Comparison of ENCODE assay signal across 24 cellular contexts in the genomic region with DNA sequence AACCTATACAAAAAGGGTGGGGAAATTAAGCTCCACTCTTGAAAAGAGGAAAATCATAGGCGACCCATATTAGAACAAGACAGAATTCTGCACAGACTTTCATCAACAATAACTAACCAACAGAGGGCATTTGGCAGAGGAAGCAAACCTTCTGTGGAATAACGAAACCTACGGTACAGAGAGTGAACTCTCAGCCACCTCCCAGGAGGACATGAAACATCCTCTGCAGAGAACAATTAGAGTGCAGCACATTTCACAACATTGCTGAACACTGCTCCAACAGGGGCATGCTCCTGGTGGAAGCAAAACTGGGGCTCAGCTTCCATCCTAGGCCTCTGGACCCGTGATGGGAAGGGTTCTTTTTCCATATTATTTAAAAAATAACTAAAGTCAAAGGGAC.
"Had no signal": no experiment of that assay in that cellular context is flagged by ENCODE, and none has a peak within 500 bp of the region (broad histone marks: within the 10 kb centered on the region; RNA-seq: fewer than 3 reads in every experiment).

No MANE protein-coding gene starts in this region.

- ATAC-seq: natural killer cell; right cardiac atrium; sciatic nerve; stimulated activated naive B cell treated with anti-CD40 and anti-IgM and Interleukin-4, amounts not matched to agents 10 μg/mL and 1 μg/mL and 100 μg/mL, for 72 hours; stimulated activated naive CD8-positive, alpha-beta T cell treated with anti-CD3 and anti-CD28 coated beads, Interleukin-15, Interleukin-2, amounts not matched to agents 100 U/mL and 50 U/mL, for 24 hours; upper lobe of right lung had no signal

- DNase-seq: islet precursor cell; left ventricle myocardium inferior; mesendoderm; naive B cell; natural killer cell; nephron progenitor cell; ovary; right cardiac atrium; stimulated activated CD4-positive, alpha-beta T cell treated with anti-CD3 and anti-CD28 coated beads, Interleukin-12 subunit alpha, Interleukin-12 subunit beta, amount 100 ng/mL, for 4 hours; stimulated activated CD4-positive, alpha-beta T cell treated with anti-CD3 and anti-CD28 coated beads, Interleukin-15, amount 100 ng/mL, for 24 hours; stimulated activated CD4-positive, alpha-beta T cell treated with anti-CD3 and anti-CD28 coated beads, Interleukin-2, amount 100 ng/mL, for 24 hours; stimulated activated CD4-positive, alpha-beta T cell treated with anti-CD3 and anti-CD28 coated beads, Interleukin-4, amount 100 ng/mL, for 1 hour; stimulated activated naive B cell treated with anti-CD40 and anti-IgM and Interleukin-4, amounts not matched to agents 10 μg/mL and 1 μg/mL and 100 μg/mL, for 72 hours; stimulated activated naive CD8-positive, alpha-beta T cell treated with anti-CD3 and anti-CD28 coated beads, Interleukin-15, Interleukin-2, amounts not matched to agents 100 U/mL and 50 U/mL, for 24 hours; stomach; testis; thyroid gland; trophoblast cell; upper lobe of right lung had no signal

- H3K4me3 ChIP-seq: hepatocyte, left ventricle myocardium inferior, lung, neural progenitor cell, ovary, skin epidermis, stomach, testis, thyroid gland, upper lobe of right lung had no signal
